In the genomic region with DNA sequence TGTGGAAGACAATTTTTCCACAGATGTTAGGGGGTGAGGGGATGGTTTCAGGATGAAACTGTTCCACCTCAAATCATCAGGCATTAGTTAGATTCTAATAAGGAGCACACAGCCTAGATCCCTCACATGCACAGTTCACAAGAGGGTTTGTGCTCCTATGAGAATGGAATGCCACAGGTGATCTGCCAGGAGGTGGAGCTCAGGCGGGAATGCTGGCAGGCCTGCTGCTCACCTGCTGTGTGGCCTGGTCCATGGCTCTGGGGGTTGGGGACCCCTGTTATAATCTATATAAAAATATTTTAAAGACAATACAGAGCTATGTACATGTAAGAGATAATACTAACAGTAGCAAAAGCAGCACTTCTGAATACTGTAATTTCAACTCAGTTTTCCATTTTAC, we compare ENCODE assay signal across 22 cellular contexts.
"Had no signal": no experiment of that assay in that cellular context is flagged by ENCODE, and none has a peak within 500 bp of the region (broad histone marks: within the 10 kb centered on the region; RNA-seq: fewer than 3 reads in every experiment).

No MANE protein-coding gene starts in this region.

- H3K9ac ChIP-seq: KMS-11, SK-N-SH had no signal

- DNase-seq: IMR-90, Kasumi-1, MM.1S, NCI-H1092 treated with DMSO at 0.1 percent for 48 hours, NCI-H1436, NCI-H187, NCI-H2029, NCI-H2081 treated with DMSO at 0.1 percent for 48 hours, NCI-H2171, NCI-H226, NCI-H446, NCI-H510A, NCI-H524 treated with DMSO at 0.1 percent for 48 hours, NCI-H69, NCI-H774, SHP77, SK-N-SH, SW 1271 had no signal

- H3K27ac ChIP-seq: KMS-11, RWPE1 had no signal

- FAIRE-seq: HepG2, K562 had no signal

- H3K9me3 ChIP-seq: SK-N-SH had no signal

- H3K4me3 ChIP-seq: K562 had no signal

- H3K4me2 ChIP-seq: KMS-11, SK-N-SH had no signal
